In the genomic region with DNA sequence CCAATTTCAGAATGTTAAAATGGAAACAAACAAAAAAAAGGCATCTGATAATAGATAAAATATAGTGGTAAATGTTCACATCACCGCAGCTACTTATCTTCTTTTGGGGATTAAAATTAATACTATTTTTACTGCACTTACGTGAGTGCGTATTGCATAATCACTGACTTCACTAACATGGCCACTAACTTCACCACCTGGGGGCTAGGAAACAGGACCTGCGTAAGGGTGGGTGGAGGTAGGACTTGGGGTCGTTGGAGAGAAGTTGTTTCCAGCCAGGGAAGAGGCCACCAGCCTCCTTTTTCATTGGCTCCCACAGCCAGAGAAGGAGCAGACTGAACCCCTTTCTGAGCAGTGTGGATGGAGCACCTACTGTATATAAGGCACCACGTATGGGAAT, we compare ENCODE assay signal across 2 cellular contexts.
TF ChIP-seq lines count a peak whose summit lies in the region.

No MANE protein-coding gene starts in this region.

TF ChIP-seq in HepG2, 621 proteins besides CTCF, POLR2A, EP300 and RAD21:
- TF ChIP-seq CEBPB (IDR thresholded peaks at IDR 0.05; ENCODE audit: borderline replicate concordance, low read depth, low read length), result peak; percentile 67; the same call in 1 of the 2 replicates
- TF ChIP-seq RXRB (CRISPR knock-in tag; IDR thresholded peaks at IDR 0.05; ENCODE audit: borderline replicate concordance), result no peak

TF ChIP-seq in H1, 55 proteins besides CTCF, POLR2A, EP300 and RAD21:
- no peak for TF ChIP-seq SRF (IDR thresholded peaks at IDR 0.05; ENCODE audit: low read depth, low read length)
- no peak for TF ChIP-seq NANOG (IDR thresholded peaks at IDR 0.05; ENCODE audit: insufficient read depth, low read depth, low read length, poor library complexity, severe bottlenecking)
- no peak for TF ChIP-seq TCF12 (IDR thresholded peaks at IDR 0.05; ENCODE audit: low read depth, low read length)
- peak; percentile 42; the same call in 1 of the 2 replicates for TF ChIP-seq CEBPB (IDR thresholded peaks at IDR 0.05; ENCODE audit: low read depth, low read length)
